20 cellular contexts compared by ENCODE assay signal in the genomic region with DNA sequence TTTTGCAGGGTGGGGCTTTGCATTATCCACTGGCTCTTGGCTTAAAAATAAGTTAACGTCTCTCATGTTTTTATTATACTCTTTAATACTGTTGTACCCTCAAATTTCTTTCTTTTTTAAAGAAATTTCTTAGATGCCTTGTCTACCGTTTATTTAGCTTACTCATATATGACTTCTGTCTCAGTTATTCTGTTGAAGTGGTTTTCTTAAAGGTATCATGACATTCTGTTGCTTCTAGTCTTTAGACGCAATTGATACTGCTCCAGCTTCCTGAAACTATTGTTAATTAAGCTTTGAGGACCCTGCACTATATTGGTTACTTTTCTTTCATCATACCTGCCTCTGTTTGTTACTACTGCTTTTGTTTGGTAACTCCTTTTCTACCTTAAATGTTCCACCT.
"Had no signal": no experiment of that assay in that cellular context is flagged by ENCODE, and none has a peak within 500 bp of the region (broad histone marks: within the 10 kb centered on the region; RNA-seq: fewer than 3 reads in every experiment).

No MANE protein-coding gene starts in this region.

- H3K36me3 Mint-ChIP-seq: WTC11 had no signal

- H3K27me3 Mint-ChIP-seq: activated CD4-positive, alpha-beta T cell treated with anti-CD3 and anti-CD28 coated beads, Interleukin-2, amount 10 ng/mL, durations not matched to agents 24 days and 14 days; brain had no signal

- H3K4me3 Mint-ChIP-seq: activated CD4-positive, alpha-beta T cell treated with anti-CD3 and anti-CD28 coated beads, Interleukin-2, amount 10 ng/mL, durations not matched to agents 24 days and 14 days; brain; neural crest cell; WTC11 had no signal

- H2AFZ ChIP-seq: parathyroid adenoma had no signal

- H3K4me1 ChIP-seq: parathyroid adenoma had no signal

- H3K36me3 ChIP-seq: adrenal gland, thoracic aorta had no signal

- H3K27ac Mint-ChIP-seq: activated CD4-positive, alpha-beta T cell treated with anti-CD3 and anti-CD28 coated beads, Interleukin-2, amount 10 ng/mL, durations not matched to agents 24 days and 14 days; brain; WTC11 had no signal

- H3K27ac ChIP-seq: adrenal gland, dorsolateral prefrontal cortex, heart left ventricle, left lung, parathyroid adenoma, stomach, thoracic aorta had no signal

- DNase-seq: activated CD4-positive, alpha-beta T cell treated with anti-CD3 and anti-CD28 coated beads, Interleukin-2, amount 10 ng/mL, durations not matched to agents 24 days and 14 days; activated CD8-positive, alpha-beta memory T cell treated with anti-CD3 and anti-CD28 coated beads for 24 hours; activated naive CD4-positive, alpha-beta T cell treated with anti-CD3 and anti-CD28 coated beads, Interleukin-2, amount 50 U/mL, for 16 hours; adrenal gland; dorsolateral prefrontal cortex; foreskin fibroblast; heart left ventricle; islet precursor cell; left lung; retina; stimulated activated CD4-positive, alpha-beta T cell treated with anti-CD3 and anti-CD28 coated beads, Interleukin-4, amount 100 ng/mL, for 4 hours; stomach had no signal

- H3K9me3 ChIP-seq: adrenal gland, stomach, thoracic aorta had no signal

- H3K9me3 Mint-ChIP-seq: activated CD4-positive, alpha-beta T cell treated with anti-CD3 and anti-CD28 coated beads, Interleukin-2, amount 10 ng/mL, durations not matched to agents 24 days and 14 days; activated T-helper 2 cell treated with anti-CD3 and anti-CD28 coated beads, Interferon-gamma antibody, Interleukin-2, Interleukin-4, amounts not matched to agents 10 μg/mL and 5 μg/mL and 100 μg/mL, durations not matched to agents 14 hours and 24 hours and 36 hours; neural crest cell had no signal

- H3K4me3 ChIP-seq: adrenal gland, dorsolateral prefrontal cortex, heart left ventricle, left lung, stomach, thoracic aorta had no signal

- H3K27me3 ChIP-seq: adrenal gland, dorsolateral prefrontal cortex, heart left ventricle, left lung, stomach had no signal

- H3K9ac ChIP-seq: parathyroid adenoma had no signal

- ATAC-seq: esophagus mucosa, heart left ventricle, left lung, WTC11 had no signal

- FAIRE-seq: endometrium had no signal
